ENCODE assay signal across 9 cellular contexts in genomic region chr1:119613769-119614358, GRCh38. TPM values are rescaled to one million over a fixed set of nuclear protein-coding genes. Genes with fewer than 3 reads are reported as not detected.
DNase-seq lines count a peak whose midpoint lies in the region; ATAC-seq and TF ChIP-seq lines count a peak whose summit lies in the region.
"Had no signal": no experiment of that assay in that cellular context is flagged by ENCODE, and none has a peak within 500 bp of the region (broad histone marks: within the 10 kb centered on the region; RNA-seq: fewer than 3 reads in every experiment).

No MANE protein-coding gene starts in this region.

- ATAC-seq in GM19397 (IDR thresholded peaks at IDR 0.05; ENCODE audit: unreplicated experiment) (peak; percentile 77), HG03457 (IDR thresholded peaks at IDR 0.05; ENCODE audit: unreplicated experiment) (peak; percentile 72)
- no peak for ATAC-seq in effector memory CD8-positive, alpha-beta T cell (replicated peaks)

- no peaks in the 10 kb centered on the region for H3K9me3 Mint-ChIP-seq in effector memory CD8-positive, alpha-beta T cell
- no peaks in the 10 kb centered on the region for H3K9me3 Mint-ChIP-seq in mesothelial cell of epicardium
- H3K9me3 Mint-ChIP-seq: T-helper 1 cell treated with Interleukin-12 subunit alpha and Interleukin-12 subunit beta and Interleukin-4 antibody, amounts not matched to agents 30 μg/mL and 1 μg/mL, for 36 hours had no signal

- H3K27ac Mint-ChIP-seq in effector memory CD8-positive, alpha-beta T cell, result no peak overlapping the region
- H3K27ac Mint-ChIP-seq in mesothelial cell of epicardium, result no peak overlapping the region
- H3K27ac Mint-ChIP-seq: T-helper 1 cell treated with Interleukin-12 subunit alpha and Interleukin-12 subunit beta and Interleukin-4 antibody, amounts not matched to agents 30 μg/mL and 1 μg/mL, for 36 hours had no signal

- peaks cover 12 to 16% of the 10 kb centered on the region in 2 donors for H3K27me3 Mint-ChIP-seq in effector memory CD8-positive, alpha-beta T cell
- H3K27me3 Mint-ChIP-seq in mesothelial cell of epicardium (ENCODE audit: low read depth), result no peaks in the 10 kb centered on the region

- peak; percentile 68 for DNase-seq in CMK (ENCODE audit: low read depth)
- DNase-seq in NCI-H748 treated with DMSO at 0.1 percent for 48 hours (lab: John Stamatoyannopoulos, UW), result peak; percentile 73
- DNase-seq in activated CD4-positive, alpha-beta T cell treated with anti-CD3 and anti-CD28 coated beads, Interleukin-2, amount 50 U/mL, for 48 hours, result peak; percentile 72 to 79
- DNase-seq in effector memory CD8-positive, alpha-beta T cell, result peak; percentile 7 to 36 (median 10)
- peak; percentile 68 to 92 for DNase-seq in mesothelial cell of epicardium (ENCODE audit: low spot score in 2 of 2, unreplicated experiment in 2 of 2)
- DNase-seq in stimulated activated CD8-positive, alpha-beta memory T cell treated with anti-CD3 and anti-CD28 coated beads, Interleukin-4, amount 100 ng/mL, for 48 hours, result peak; percentile 85

- no peaks in the 10 kb centered on the region for H3K36me3 Mint-ChIP-seq in effector memory CD8-positive, alpha-beta T cell (ENCODE audit: insufficient read depth)
- H3K36me3 Mint-ChIP-seq in mesothelial cell of epicardium, result peaks cover 2% of the 10 kb centered on the region

- TF ChIP-seq CTCF in mesothelial cell of epicardium (IDR thresholded peaks at IDR 0.05; ENCODE audit: unreplicated experiment), result peak; percentile 69

- no peak overlapping the region for H3K4me3 Mint-ChIP-seq in effector memory CD8-positive, alpha-beta T cell
- no peak overlapping the region for H3K4me3 Mint-ChIP-seq in mesothelial cell of epicardium
- H3K4me3 Mint-ChIP-seq: T-helper 1 cell treated with Interleukin-12 subunit alpha and Interleukin-12 subunit beta and Interleukin-4 antibody, amounts not matched to agents 30 μg/mL and 1 μg/mL, for 36 hours had no signal

- H3K4me1 Mint-ChIP-seq in effector memory CD8-positive, alpha-beta T cell (ENCODE audit: low read depth in 2 of 2), result no peaks in the 10 kb centered on the region
- peaks cover 14% of the 10 kb centered on the region for H3K4me1 Mint-ChIP-seq in mesothelial cell of epicardium

RNA-seq across cellular contexts. Expression of gene ZNF697, which starts 34.2 kb away (rescaled TPM):
- 20.3 to 21.8 TPM (median 20.6 TPM) in 3 replicates for total RNA-seq in mesothelial cell of epicardium

Comparison
In these comparisons a context has a peak if more than half of its experiments do, and no peak if none do; other contexts are left out.
1. DNase-seq: peak in every context shown above with its lines; median percentile 85 in stimulated activated CD8-positive, alpha-beta memory T cell treated with anti-CD3 and anti-CD28 coated beads, Interleukin-4, amount 100 ng/mL, for 48 hours; 80 in mesothelial cell of epicardium; 76 in activated CD4-positive, alpha-beta T cell treated with anti-CD3 and anti-CD28 coated beads, Interleukin-2, amount 50 U/mL, for 48 hours; 73 in NCI-H748 treated with DMSO at 0.1 percent for 48 hours; 68 in CMK; 10 in effector memory CD8-positive, alpha-beta T cell.